3 cellular contexts compared by ENCODE assay signal in genomic region chr5:133721365-133721764, GRCh38.
"Had no signal": no experiment of that assay in that cellular context is flagged by ENCODE, and none has a peak within 500 bp of the region (broad histone marks: within the 10 kb centered on the region; RNA-seq: fewer than 3 reads in every experiment).

No MANE protein-coding gene starts in this region.

- H3K4me3 ChIP-seq: GM12878 had no signal

- DNase-seq: GDM1, GF-D8 had no signal
